15 cellular contexts compared by ENCODE assay signal in the genomic region with DNA sequence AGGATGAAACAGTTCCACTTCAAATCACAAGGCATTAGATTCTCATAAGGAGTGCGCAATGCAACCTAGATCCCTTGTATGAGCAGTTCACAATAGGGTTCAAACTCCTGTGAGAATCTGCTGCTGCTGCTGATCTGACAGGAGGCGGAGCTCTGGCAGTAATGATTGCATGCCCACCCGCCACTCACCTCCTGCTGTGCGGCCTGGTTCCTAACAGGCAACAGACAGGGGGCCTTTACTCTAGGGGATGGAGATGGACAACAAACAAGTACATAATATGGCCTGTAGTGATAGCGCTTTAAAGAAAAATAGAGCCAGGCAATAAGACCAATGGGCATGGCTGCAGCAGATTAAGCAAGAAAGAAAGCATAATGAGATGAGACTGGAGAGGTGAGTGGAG. TPM values are rescaled to one million over a fixed set of nuclear protein-coding genes. Genes with fewer than 3 reads are reported as not detected.
DNase-seq lines count a peak whose midpoint lies in the region; ATAC-seq and TF ChIP-seq lines count a peak whose summit lies in the region.
"Had no signal": no experiment of that assay in that cellular context is flagged by ENCODE, and none has a peak within 500 bp of the region (broad histone marks: within the 10 kb centered on the region; RNA-seq: fewer than 3 reads in every experiment).

No MANE protein-coding gene starts in this region.

- H2AFZ ChIP-seq in GM23338 = no peak overlapping the region
- H2AFZ ChIP-seq in MM.1S (ENCODE audit: low read length) = no peak overlapping the region

- no peak overlapping the region for H3K27ac ChIP-seq in CD4-positive, alpha-beta T cell (ENCODE audit: low read depth, low read length)
- H3K27ac ChIP-seq in GM23338 (ENCODE audit: low read depth) (no peak overlapping the region), MM.1S (ENCODE audit: low read length) (no peak overlapping the region)
- H3K27ac ChIP-seq: BLaER1 treated with 17β-estradiol and CSF1 and Interleukin-3, amounts not matched to agents 10 nM and 100 nM had no signal

- H3K4me1 Mint-ChIP-seq in CD4-positive, alpha-beta T cell (ENCODE audit: low read depth) = peaks cover 32% of the 10 kb centered on the region
- peaks cover 28% of the 10 kb centered on the region for H3K4me1 Mint-ChIP-seq in GM23338
- H3K4me1 Mint-ChIP-seq in WTC11 = peaks cover 30% of the 10 kb centered on the region
- H3K4me1 Mint-ChIP-seq in nephron = peaks cover 25% of the 10 kb centered on the region
- H3K4me1 Mint-ChIP-seq in stimulated activated naive B cell treated with anti-CD40 and anti-IgM and Interleukin-4, amounts not matched to agents 10 μg/mL and 1 μg/mL and 100 μg/mL, for 72 hours = peaks cover 23 to 31% of the 10 kb centered on the region in 2 donors

- H3K4me3 ChIP-seq in GM23338 = no peak overlapping the region
- H3K4me3 ChIP-seq in MM.1S (ENCODE audit: low read length) = no peak overlapping the region
- H3K4me3 ChIP-seq: BLaER1 treated with 17β-estradiol and CSF1 and Interleukin-3, amounts not matched to agents 10 nM and 100 nM had no signal

- peak overlapping the region; percentile 49 for H3K4me3 Mint-ChIP-seq in CD4-positive, alpha-beta T cell
- H3K4me3 Mint-ChIP-seq in GM23338 (no peak overlapping the region), WTC11 (no peak overlapping the region), nephron (peak overlapping the region; percentile 4 to 57 (median 39))
- no peak overlapping the region for H3K4me3 Mint-ChIP-seq in stimulated activated naive B cell treated with anti-CD40 and anti-IgM and Interleukin-4, amounts not matched to agents 10 μg/mL and 1 μg/mL and 100 μg/mL, for 72 hours
- H3K4me3 Mint-ChIP-seq: CD4-positive, CD25-positive, alpha-beta regulatory T cell had no signal

- TF ChIP-seq CTCF in CD4-positive, alpha-beta T cell (IDR thresholded peaks at IDR 0.05) = no peak
- no peak for TF ChIP-seq CTCF in GM23338 (conservative IDR thresholded peaks at IDR 0.05; ENCODE audit: low read depth in 2 of 2)
- TF ChIP-seq CTCF in WTC11 (IDR thresholded peaks at IDR 0.05) = no peak
- TF ChIP-seq CTCF in nephron (IDR thresholded peaks at IDR 0.05; ENCODE audit: unreplicated experiment in 3 of 3) = no peak
- TF ChIP-seq CTCF in MM.1S (IDR thresholded peaks at IDR 0.05; ENCODE audit: low read length) = no peak

- no peak for ATAC-seq in CD4-positive, alpha-beta T cell (ENCODE audit: poor library complexity)
- ATAC-seq in GM23338 (no peak), WTC11 (no peak)
- no peak for ATAC-seq in stimulated activated naive B cell treated with anti-CD40 and anti-IgM and Interleukin-4, amounts not matched to agents 10 μg/mL and 1 μg/mL and 100 μg/mL, for 72 hours (replicated peaks)

- H3K36me3 Mint-ChIP-seq in CD4-positive, alpha-beta T cell (ENCODE audit: low read depth) = peaks cover 5% of the 10 kb centered on the region
- H3K36me3 Mint-ChIP-seq in GM23338 (ENCODE audit: low read depth) (no peaks in the 10 kb centered on the region), WTC11 (no peaks in the 10 kb centered on the region), nephron (ENCODE audit: low read depth) (no peaks in the 10 kb centered on the region)
- H3K36me3 Mint-ChIP-seq in stimulated activated naive B cell treated with anti-CD40 and anti-IgM and Interleukin-4, amounts not matched to agents 10 μg/mL and 1 μg/mL and 100 μg/mL, for 72 hours = peaks cover 11% of the 10 kb centered on the region in 2 donors
- H3K36me3 Mint-ChIP-seq: CD4-positive, CD25-positive, alpha-beta regulatory T cell had no signal

- no peaks in the 10 kb centered on the region for H3K27me3 ChIP-seq in CD4-positive, alpha-beta T cell (ENCODE audit: control insufficient read depth, insufficient read depth, low read length)
- no peaks in the 10 kb centered on the region for H3K27me3 ChIP-seq in GM23338 (ENCODE audit: insufficient read depth)
- H3K27me3 ChIP-seq in MM.1S (replicated peaks; ENCODE audit: insufficient read depth, low read length) = no peaks in the 10 kb centered on the region
- H3K27me3 ChIP-seq: BLaER1 treated with 17β-estradiol and CSF1 and Interleukin-3, amounts not matched to agents 10 nM and 100 nM had no signal

- H3K36me3 ChIP-seq in GM23338 (ENCODE audit: insufficient read depth) (no peaks in the 10 kb centered on the region), MM.1S (replicated peaks; ENCODE audit: insufficient read depth, low read length) (no peaks in the 10 kb centered on the region)
- H3K36me3 ChIP-seq: BLaER1 treated with 17β-estradiol and CSF1 and Interleukin-3, amounts not matched to agents 10 nM and 100 nM had no signal

- no peak overlapping the region for H3K9ac ChIP-seq in MM.1S (ENCODE audit: low read length)
- H3K9ac ChIP-seq: BLaER1 treated with 17β-estradiol and CSF1 and Interleukin-3, amounts not matched to agents 10 nM and 100 nM had no signal

- no peak for DNase-seq in CD4-positive, alpha-beta T cell
- DNase-seq in GM23338 (ENCODE audit: low spot score) (peak; percentile 22), WTC11 (ENCODE audit: low spot score) (peak; percentile 50), G401 (ENCODE audit: low spot score) (no peak), MM.1S (no peak)
- no peak for DNase-seq in stimulated activated naive B cell treated with anti-CD40 and anti-IgM and Interleukin-4, amounts not matched to agents 10 μg/mL and 1 μg/mL and 100 μg/mL, for 72 hours
- DNase-seq: ACHN; Calu3; CD4-positive, CD25-positive, alpha-beta regulatory T cell; DMS 273 treated with DMSO at 0.1 percent for 48 hours; GDM1; HCEC 1CT; IMR-90 had no signal

- CTCF ChIA-PET in CD4-positive, alpha-beta T cell (lab: Charles Lee) = no interaction called here
- CTCF ChIA-PET in WTC11 (lab: Charles Lee) = interaction anchor here (1.5 kb wide), 1 partner anchor 60 kb away, joined by 3 read pairs; no protein-coding TSS in a partner anchor

- no peaks in the 10 kb centered on the region for H3K9me3 ChIP-seq in CD4-positive, alpha-beta T cell (ENCODE audit: control insufficient read depth, low read length)
- H3K9me3 ChIP-seq in MM.1S (replicated peaks; ENCODE audit: insufficient read depth, low read length) = no peaks in the 10 kb centered on the region
- H3K9me3 ChIP-seq: BLaER1 treated with 17β-estradiol and CSF1 and Interleukin-3, amounts not matched to agents 10 nM and 100 nM had no signal

- no peaks in the 10 kb centered on the region for H4K20me1 ChIP-seq in GM23338 (replicated peaks; ENCODE audit: insufficient read depth)
- no peaks in the 10 kb centered on the region for H4K20me1 ChIP-seq in MM.1S (ENCODE audit: insufficient read depth, low read length)
- H4K20me1 ChIP-seq: BLaER1 treated with 17β-estradiol and CSF1 and Interleukin-3, amounts not matched to agents 10 nM and 100 nM had no signal

- no peaks in the 10 kb centered on the region for H3K27me3 Mint-ChIP-seq in CD4-positive, alpha-beta T cell
- H3K27me3 Mint-ChIP-seq in GM23338 (ENCODE audit: insufficient read depth, low read depth, poor library complexity) (peaks cover 6% of the 10 kb centered on the region), WTC11 (ENCODE audit: low read depth) (peaks cover 4% of the 10 kb centered on the region), nephron (ENCODE audit: low read depth) (peaks cover 5% of the 10 kb centered on the region)
- H3K27me3 Mint-ChIP-seq in stimulated activated naive B cell treated with anti-CD40 and anti-IgM and Interleukin-4, amounts not matched to agents 10 μg/mL and 1 μg/mL and 100 μg/mL, for 72 hours = no peaks in the 10 kb centered on the region
- H3K27me3 Mint-ChIP-seq: CD4-positive, CD25-positive, alpha-beta regulatory T cell had no signal

- POLR2A ChIA-PET in CD4-positive, alpha-beta T cell (lab: Charles Lee) = no interaction called here
- POLR2A ChIA-PET in WTC11 (lab: Charles Lee) = interaction anchor here (0.7 kb wide), 1 partner anchor 45 kb away, joined by 5 read pairs; no protein-coding TSS in a partner anchor

- H3K79me2 ChIP-seq in GM23338 (replicated peaks; ENCODE audit: insufficient read depth) = peaks cover 18% of the 10 kb centered on the region
- peaks cover 16% of the 10 kb centered on the region for H3K79me2 ChIP-seq in MM.1S (ENCODE audit: low read length)

- in situ Hi-C loops in G401 (cut with HindIII; ENCODE audit: low sequenced_read_pairs) = no loop called here

- intact Hi-C loops in CD4-positive, alpha-beta T cell (cut with DNase I, micrococcal nuclease) = loop anchor here in 1 of 2 experiments (5.0 kb wide), 2 partner anchors 33 to 368 kb away; partner anchors contain the start of gene C6orf89

- H3K4me1 ChIP-seq in GM23338 (ENCODE audit: insufficient read depth) (peaks cover 22% of the 10 kb centered on the region; the same call in 1 of the 2 replicates), MM.1S (ENCODE audit: low read length) (peaks cover 19% of the 10 kb centered on the region)

- H3K9me2 ChIP-seq in GM23338 (ENCODE audit: insufficient read depth) (no peaks in the 10 kb centered on the region), MM.1S (replicated peaks; ENCODE audit: insufficient read depth, low read length) (no peaks in the 10 kb centered on the region)

- H3K4me2 ChIP-seq in GM23338 = no peak overlapping the region
- H3K4me2 ChIP-seq in MM.1S (ENCODE audit: low read depth, low read length) = no peak overlapping the region
- H3K4me2 ChIP-seq: BLaER1 treated with 17β-estradiol and CSF1 and Interleukin-3, amounts not matched to agents 10 nM and 100 nM had no signal

- H3K9me3 Mint-ChIP-seq in CD4-positive, alpha-beta T cell = no peaks in the 10 kb centered on the region
- H3K9me3 Mint-ChIP-seq in GM23338 = no peaks in the 10 kb centered on the region
- no peaks in the 10 kb centered on the region for H3K9me3 Mint-ChIP-seq in WTC11
- no peaks in the 10 kb centered on the region for H3K9me3 Mint-ChIP-seq in nephron
- H3K9me3 Mint-ChIP-seq in stimulated activated naive B cell treated with anti-CD40 and anti-IgM and Interleukin-4, amounts not matched to agents 10 μg/mL and 1 μg/mL and 100 μg/mL, for 72 hours = no peaks in the 10 kb centered on the region
- H3K9me3 Mint-ChIP-seq: CD4-positive, CD25-positive, alpha-beta regulatory T cell had no signal

- H3K27ac Mint-ChIP-seq in CD4-positive, alpha-beta T cell = no peak overlapping the region
- H3K27ac Mint-ChIP-seq in GM23338 (no peak overlapping the region), WTC11 (no peak overlapping the region), nephron (no peak overlapping the region)
- H3K27ac Mint-ChIP-seq in stimulated activated naive B cell treated with anti-CD40 and anti-IgM and Interleukin-4, amounts not matched to agents 10 μg/mL and 1 μg/mL and 100 μg/mL, for 72 hours = no peak overlapping the region
- H3K27ac Mint-ChIP-seq: CD4-positive, CD25-positive, alpha-beta regulatory T cell had no signal

- H3F3A ChIP-seq in GM23338 (replicated peaks; ENCODE audit: low read depth) (no peaks in the 10 kb centered on the region), MM.1S (ENCODE audit: insufficient read depth, low read length) (peaks cover 6% of the 10 kb centered on the region; the same call in 1 of the 2 replicates)

RNA-seq across cellular contexts. Expression of gene TBC1D22B, which starts 2.7 kb away (rescaled TPM):
- total RNA-seq in CD4-positive, alpha-beta T cell = 1 to 10 TPM; 5.9 to 6.6 TPM
- total RNA-seq in GM23338 (2014; rRNA removed; shearing (Covaris generic)) = 15.7 and 19.9 TPM in 2 replicates
- 6.6 and 9.1 TPM in 2 replicates for polyA plus RNA-seq in GM23338 (2016; fragmentation: Nextera tagmentation; extraction: Ambion mirVana)
- total RNA-seq in WTC11 (2021) = 16.4 to 18.7 TPM (median 16.7 TPM) in 3 replicates
- total RNA-seq in G401 (2014; rRNA removed; shearing (Covaris generic)) = 6.7 and 12.0 TPM in 2 replicates

RNA-seq across cellular contexts. Expression of gene TMEM217, which starts 3.1 kb away (rescaled TPM):
- total RNA-seq in CD4-positive, alpha-beta T cell = under 1 TPM; 0.41 to 0.47 TPM
- total RNA-seq in GM23338 (2014; rRNA removed; shearing (Covaris generic)) = 1.0 TPM in 1 of 2 replicates, not detected in the other
- 0.77 and 1.3 TPM in 2 replicates for polyA plus RNA-seq in GM23338 (2016; fragmentation: Nextera tagmentation; extraction: Ambion mirVana)
- total RNA-seq in WTC11 (2021) = 0.55 to 0.99 TPM (median 0.61 TPM) in 3 replicates
- 1.2 and 1.4 TPM in 2 replicates for total RNA-seq in G401 (2014; rRNA removed; shearing (Covaris generic))

Comparison
In these comparisons a context has a peak if more than half of its experiments do, and no peak if none do; other contexts are left out.
1. DNase-seq: peak in GM23338 (single experiment) and WTC11 (single experiment); none in CD4-positive, alpha-beta T cell (0 of 10), G401 (single experiment), stimulated activated naive B cell treated with anti-CD40 and anti-IgM and Interleukin-4, amounts not matched to agents 10 μg/mL and 1 μg/mL and 100 μg/mL, for 72 hours (single experiment) and MM.1S (single experiment).
2. H3K4me3 Mint-ChIP-seq: peak in CD4-positive, alpha-beta T cell (single experiment) and nephron (3 of 3); none in GM23338 (single experiment), WTC11 (single experiment) and stimulated activated naive B cell treated with anti-CD40 and anti-IgM and Interleukin-4, amounts not matched to agents 10 μg/mL and 1 μg/mL and 100 μg/mL, for 72 hours (0 of 2).